15 cellular contexts compared by ENCODE assay signal in genomic region chr9:71552480-71552879, GRCh38.
DNase-seq lines count a peak whose midpoint lies in the region; ATAC-seq, FAIRE-seq and TF ChIP-seq lines count a peak whose summit lies in the region.
"Had no signal": no experiment of that assay in that cellular context is flagged by ENCODE, and none has a peak within 500 bp of the region (broad histone marks: within the 10 kb centered on the region; RNA-seq: fewer than 3 reads in every experiment).

No MANE protein-coding gene starts in this region.

- ATAC-seq in HG03342 (IDR thresholded peaks at IDR 0.05; ENCODE audit: unreplicated experiment) = no peak
- ATAC-seq: activated T-cell treated with anti-CD3 and anti-CD28 coated beads, Interleukin-2, amount 50 U/mL, for 72 hours had no signal

- no peak for FAIRE-seq in D721Med (lab: Jason Lieb, UNC)
- FAIRE-seq: A549, colon had no signal

- TF ChIP-seq CTCF in D721Med (IDR thresholded peaks at IDR 0.05; ENCODE audit: insufficient read depth, missing control alignments) = no peak

- DNase-seq in COLO668 (lab: John Stamatoyannopoulos, UW; ENCODE audit: unreplicated experiment) = peak; percentile 50
- peak; percentile 93 for DNase-seq in NCI-H1105 treated with DMSO at 0.1 percent for 48 hours (lab: John Stamatoyannopoulos, UW)
- DNase-seq in NCI-H82 treated with DMSO at 0.1 percent for 48 hours (lab: John Stamatoyannopoulos, UW; ENCODE audit: unreplicated experiment) = peak; percentile 87
- peak; percentile 43 for DNase-seq in iPS-NIHi11 (ENCODE audit: low spot score)
- no peak for DNase-seq in NCI-H2029 (lab: John Stamatoyannopoulos, UW)
- no peak for DNase-seq in D721Med (ENCODE audit: insufficient read length, low spot score)
- no peak for DNase-seq in GOT3 (lab: John Stamatoyannopoulos, UW)
- DNase-seq: activated CD4-positive, alpha-beta T cell treated with anti-CD3 and anti-CD28 coated beads, Interleukin-2, amount 10 ng/mL, durations not matched to agents 7 days and 5 days; activated T-cell treated with anti-CD3 and anti-CD28 coated beads, Interleukin-2, amount 50 U/mL, for 72 hours; adrenal gland; CD8-positive, alpha-beta memory T cell; mesenchymal stem cell had no signal

Comparison
In these comparisons a context has a peak if more than half of its experiments do, and no peak if none do; other contexts are left out.
1. DNase-seq: peak in COLO668 (single experiment), NCI-H1105 treated with DMSO at 0.1 percent for 48 hours (single experiment), NCI-H82 treated with DMSO at 0.1 percent for 48 hours (single experiment) and iPS-NIHi11 (single experiment); none in NCI-H2029 (single experiment), D721Med (single experiment) and GOT3 (single experiment).